ENCODE assay signal across 28 cellular contexts in genomic region chr3:183353421-183353820, GRCh38.
"Had no signal": no experiment of that assay in that cellular context is flagged by ENCODE, and none has a peak within 500 bp of the region (broad histone marks: within the 10 kb centered on the region; RNA-seq: fewer than 3 reads in every experiment).

No MANE protein-coding gene starts in this region.

- H3K27me3 ChIP-seq: neutrophil, right lobe of liver, sigmoid colon, stomach, thyroid gland, tibial nerve, upper lobe of left lung, vagina had no signal

- H3K27ac Mint-ChIP-seq: natural killer cell treated with Interleukin-12 subunit alpha and Interleukin-12 subunit beta and Interleukin-15 and Interleukin-18, amount 100 ng/mL, for 72 hours; nephron progenitor cell; progenitor cell of endocrine pancreas; stimulated activated effector memory CD8-positive, alpha-beta T cell treated with anti-CD3 and anti-CD28 coated beads, Interleukin-12 subunit alpha, Interleukin-12 subunit beta, amount 100 ng/mL, for 72 hours; stimulated activated naive B cell treated with anti-CD40 and anti-IgM and Interleukin-4, amounts not matched to agents 10 μg/mL and 1 μg/mL and 100 μg/mL, for 72 hours; stimulated activated naive CD8-positive, alpha-beta T cell treated with anti-CD3 and anti-CD28 coated beads, Interleukin-15, Interleukin-2, amounts not matched to agents 100 ng/mL and 50 ng/mL, for 24 hours had no signal

- H3K9ac ChIP-seq: parathyroid adenoma had no signal

- ATAC-seq: natural killer cell treated with Interleukin-12 subunit alpha and Interleukin-12 subunit beta and Interleukin-15 and Interleukin-18, amount 100 ng/mL, for 72 hours; psoas muscle; right cardiac atrium; right lobe of liver; stimulated activated effector memory CD8-positive, alpha-beta T cell treated with anti-CD3 and anti-CD28 coated beads, Interleukin-12 subunit alpha, Interleukin-12 subunit beta, amount 100 ng/mL, for 72 hours; stimulated activated naive B cell treated with anti-CD40 and anti-IgM and Interleukin-4, amounts not matched to agents 10 μg/mL and 1 μg/mL and 100 μg/mL, for 72 hours had no signal

- H3K36me3 Mint-ChIP-seq: natural killer cell treated with Interleukin-12 subunit alpha and Interleukin-12 subunit beta and Interleukin-15 and Interleukin-18, amount 100 ng/mL, for 72 hours; stimulated activated effector memory CD8-positive, alpha-beta T cell treated with anti-CD3 and anti-CD28 coated beads, Interleukin-12 subunit alpha, Interleukin-12 subunit beta, amount 100 ng/mL, for 72 hours had no signal

- H3K4me3 Mint-ChIP-seq: natural killer cell treated with Interleukin-12 subunit alpha and Interleukin-12 subunit beta and Interleukin-15 and Interleukin-18, amount 100 ng/mL, for 72 hours; nephron progenitor cell; neural crest cell; stimulated activated effector memory CD8-positive, alpha-beta T cell treated with anti-CD3 and anti-CD28 coated beads, Interleukin-12 subunit alpha, Interleukin-12 subunit beta, amount 100 ng/mL, for 72 hours; stimulated activated naive B cell treated with anti-CD40 and anti-IgM and Interleukin-4, amounts not matched to agents 10 μg/mL and 1 μg/mL and 100 μg/mL, for 72 hours; stimulated activated naive CD8-positive, alpha-beta T cell treated with anti-CD3 and anti-CD28 coated beads, Interleukin-15, Interleukin-2, amounts not matched to agents 100 ng/mL and 50 ng/mL, for 24 hours had no signal

- DNase-seq: nephron progenitor cell; nucleus accumbens; posterior cingulate gyrus; psoas muscle; right cardiac atrium; right lobe of liver; sigmoid colon; small intestine; stimulated activated CD4-positive, alpha-beta T cell treated with anti-CD3 and anti-CD28 coated beads, Interleukin-15, amount 100 ng/mL, for 24 hours; stimulated activated CD4-positive, alpha-beta T cell treated with anti-CD3 and anti-CD28 coated beads, Interleukin-2, amount 100 ng/mL, for 24 hours; stimulated activated CD4-positive, alpha-beta T cell treated with anti-CD3 and anti-CD28 coated beads, Interleukin-2, amount 100 ng/mL, for 48 hours; stimulated activated CD4-positive, alpha-beta T cell treated with anti-CD3 and anti-CD28 coated beads, Interleukin-4, amount 100 ng/mL, for 24 hours; stimulated activated naive B cell treated with anti-CD40 and anti-IgM and Interleukin-4, amounts not matched to agents 10 μg/mL and 1 μg/mL and 100 μg/mL, for 72 hours; stimulated activated naive CD4-positive, alpha-beta T cell treated with Interleukin-2 at 50 U/mL for 16 hours; stomach; thyroid gland; trophoblast cell; upper lobe of left lung had no signal

- H3K9me3 ChIP-seq: neutrophil, psoas muscle, right lobe of liver, sigmoid colon, stomach, thoracic aorta, thyroid gland, tibial nerve, upper lobe of left lung, vagina had no signal

- H3K27me3 Mint-ChIP-seq: natural killer cell treated with Interleukin-12 subunit alpha and Interleukin-12 subunit beta and Interleukin-15 and Interleukin-18, amount 100 ng/mL, for 72 hours; progenitor cell of endocrine pancreas; stimulated activated naive CD8-positive, alpha-beta T cell treated with anti-CD3 and anti-CD28 coated beads, Interleukin-15, Interleukin-2, amounts not matched to agents 100 ng/mL and 50 ng/mL, for 24 hours had no signal

- H3K27ac ChIP-seq: neutrophil, parathyroid adenoma, psoas muscle, right lobe of liver, sigmoid colon, stomach, thoracic aorta, thyroid gland, tibial nerve, upper lobe of left lung, vagina had no signal

- H3K36me3 ChIP-seq: neutrophil, right lobe of liver, sigmoid colon, stomach, thoracic aorta, thyroid gland, tibial nerve, upper lobe of left lung, vagina had no signal

- H3K4me1 ChIP-seq: psoas muscle, right lobe of liver, sigmoid colon, thyroid gland, tibial nerve, upper lobe of left lung, vagina had no signal

- H3K9me3 Mint-ChIP-seq: natural killer cell treated with Interleukin-12 subunit alpha and Interleukin-12 subunit beta and Interleukin-15 and Interleukin-18, amount 100 ng/mL, for 72 hours; nephron progenitor cell; neural crest cell; stimulated activated effector memory CD8-positive, alpha-beta T cell treated with anti-CD3 and anti-CD28 coated beads, Interleukin-12 subunit alpha, Interleukin-12 subunit beta, amount 100 ng/mL, for 72 hours; stimulated activated naive B cell treated with anti-CD40 and anti-IgM and Interleukin-4, amounts not matched to agents 10 μg/mL and 1 μg/mL and 100 μg/mL, for 72 hours; stimulated activated naive CD8-positive, alpha-beta T cell treated with anti-CD3 and anti-CD28 coated beads, Interleukin-15, Interleukin-2, amounts not matched to agents 100 ng/mL and 50 ng/mL, for 24 hours had no signal

- H3K4me1 Mint-ChIP-seq: nephron progenitor cell, neural crest cell had no signal

- H3K4me3 ChIP-seq: psoas muscle, right lobe of liver, sigmoid colon, stomach, thoracic aorta, thyroid gland, tibial nerve, upper lobe of left lung, vagina had no signal
